Comparison of ENCODE assay signal across 1 cellular context in genomic region chr6:135266675-135267074, GRCh38.
TF ChIP-seq lines count a peak whose summit lies in the region.

No MANE protein-coding gene starts in this region.

TF ChIP-seq in K562, 482 proteins besides CTCF, POLR2A, EP300 and RAD21 (continued from another document):
- TF ChIP-seq ZFP91 (CRISPR knock-in tag; IDR thresholded peaks at IDR 0.05), result no peak
